32 cellular contexts compared by ENCODE assay signal in genomic region chr16:74778646-74779045, GRCh38. TPM values are rescaled to one million over a fixed set of nuclear protein-coding genes. Genes with fewer than 3 reads are reported as not detected.
DNase-seq lines count a peak whose midpoint lies in the region; ATAC-seq and TF ChIP-seq lines count a peak whose summit lies in the region.
"Had no signal": no experiment of that assay in that cellular context is flagged by ENCODE, and none has a peak within 500 bp of the region (broad histone marks: within the 10 kb centered on the region; RNA-seq: fewer than 3 reads in every experiment).

No MANE protein-coding gene starts in this region.

- no peak for TF ChIP-seq POLR2A in upper lobe of left lung (IDR thresholded peaks at IDR 0.05)
- no peak for TF ChIP-seq POLR2A in spleen (IDR thresholded peaks at IDR 0.05)

- DNase-seq in NCI-H2107 treated with DMSO at 0.1 percent for 48 hours (lab: John Stamatoyannopoulos, UW; ENCODE audit: unreplicated experiment), result peak; percentile 22
- DNase-seq in NCI-H2107 (lab: John Stamatoyannopoulos, UW), result no peak
- DNase-seq in NCI-H345 (lab: John Stamatoyannopoulos, UW), result peak; percentile 84
- no peak for DNase-seq in upper lobe of left lung
- no peak for DNase-seq in spleen
- DNase-seq in COR-L47 (lab: John Stamatoyannopoulos, UW), result no peak
- DNase-seq: activated CD4-positive, alpha-beta T cell treated with anti-CD3 and anti-CD28 coated beads, Interleukin-2, amount 10 ng/mL, durations not matched to agents 24 days and 14 days; amniotic stem cell; cerebellar nuclear complex; dorsolateral prefrontal cortex; GOT3; HFFc6; KG1; kidney glomerular epithelial cell; NCI-H1105 treated with DMSO at 0.1 percent for 48 hours; NCI-H2081 treated with DMSO at 0.1 percent for 48 hours; stimulated activated CD4-positive, alpha-beta T cell treated with anti-CD3 and anti-CD28 coated beads, Interleukin-15, amount 100 ng/mL, for 24 hours; stimulated activated CD4-positive, alpha-beta T cell treated with anti-CD3 and anti-CD28 coated beads, Interleukin-4, amount 100 ng/mL, for 4 hours; T-cell; upper lobe of right lung had no signal

- H3K27ac ChIP-seq in upper lobe of left lung, result no peak overlapping the region
- no peak overlapping the region for H3K27ac ChIP-seq in spleen
- H3K27ac ChIP-seq: A549, dorsolateral prefrontal cortex, gastroesophageal sphincter, hepatocyte, HL-60, upper lobe of right lung had no signal

- no peak for TF ChIP-seq CTCF in upper lobe of left lung (IDR thresholded peaks at IDR 0.05)
- no peak for TF ChIP-seq CTCF in spleen (IDR thresholded peaks at IDR 0.05 in 8 of 11, conservative IDR thresholded peaks at IDR 0.05 in 3 of 11)

- WGBS in upper lobe of left lung, 2 donors, result 80 to 82% methylated on average over 8 of the region's 8 CpGs
- 86 to 92% (median 89%) methylated on average over 8 of the region's 8 CpGs for WGBS in spleen, 5 donors

- ATAC-seq in esophagus mucosa (peak; percentile 49), GM18873 (IDR thresholded peaks at IDR 0.05; ENCODE audit: low FRiP score, unreplicated experiment) (no peak), upper lobe of left lung (ENCODE audit: low FRiP score in 2 of 2) (no peak)
- ATAC-seq: A549, gastroesophageal sphincter, GM12878, T-cell, upper lobe of right lung had no signal

- no peak for TF ChIP-seq EP300 in upper lobe of left lung (IDR thresholded peaks at IDR 0.05)

- H3K36me3 ChIP-seq in upper lobe of left lung (no peaks in the 10 kb centered on the region), spleen (no peaks in the 10 kb centered on the region)
- H3K36me3 ChIP-seq: gastroesophageal sphincter, upper lobe of right lung had no signal

- H3K9me3 ChIP-seq in upper lobe of left lung (no peaks in the 10 kb centered on the region), spleen (no peaks in the 10 kb centered on the region)
- H3K9me3 ChIP-seq: A549, gastroesophageal sphincter, upper lobe of right lung had no signal

- H3K4me1 ChIP-seq in upper lobe of left lung (peaks cover 11 to 16% (median 15%) of the 10 kb centered on the region in 4 donors), spleen (peaks cover 0 to 18% (median 17%) of the 10 kb centered on the region in 6 donors)

- intact Hi-C loops in spleen (cut with DNase I; ENCODE audit: low total_unique reads), result no loop called here

- peaks cover 0 to 12% (median 0%) of the 10 kb centered on the region in 4 donors for H3K27me3 ChIP-seq in upper lobe of left lung
- H3K27me3 ChIP-seq in spleen (replicated peaks in 1 of 7), result peaks cover 0 to 32% (median 16%) of the 10 kb centered on the region in 7 donors

- no peak overlapping the region for H3K4me3 ChIP-seq in upper lobe of left lung
- H3K4me3 ChIP-seq in spleen, result no peak overlapping the region
- H3K4me3 ChIP-seq: A549, dorsolateral prefrontal cortex, gastroesophageal sphincter, GM12878, hepatocyte, upper lobe of right lung had no signal

RNA-seq across cellular contexts. Expression of gene FA2H, which starts 4.0 kb away (rescaled TPM):
- total RNA-seq in esophagus mucosa (1.3 TPM), upper lobe of left lung (1 to 10 TPM; 1.4 to 6.8 (median 2.3) TPM), spleen (1 to 10 TPM in 1 of 7 donors, under 1 TPM in 6; 0.32 to 2.6 (median 0.64) TPM)
- under 1 TPM; 0.23 to 0.61 (median 0.41) TPM for polyA plus RNA-seq in spleen
- total RNA-seq: activated CD4-positive, alpha-beta T cell treated with anti-CD3 and anti-CD28 coated beads, Interleukin-2, amount 10 ng/mL, durations not matched to agents 24 days and 14 days; activated CD8-positive, alpha-beta memory T cell treated with anti-CD3 and anti-CD28 coated beads for 36 hours; fibroblast of lung; HFFc6; lung microvascular endothelial cell; MCF 10A; omental fat pad had no signal
- polyA plus RNA-seq: fibroblast of lung had no signal

Comparison
In these comparisons a context has a peak if more than half of its experiments do, and no peak if none do; other contexts are left out.
1. DNase-seq: peak in NCI-H2107 treated with DMSO at 0.1 percent for 48 hours (single experiment) and NCI-H345 (single experiment); none in NCI-H2107 (single experiment), upper lobe of left lung (0 of 2), spleen (single experiment) and COR-L47 (single experiment).